10 cellular contexts compared by ENCODE assay signal in the genomic region with DNA sequence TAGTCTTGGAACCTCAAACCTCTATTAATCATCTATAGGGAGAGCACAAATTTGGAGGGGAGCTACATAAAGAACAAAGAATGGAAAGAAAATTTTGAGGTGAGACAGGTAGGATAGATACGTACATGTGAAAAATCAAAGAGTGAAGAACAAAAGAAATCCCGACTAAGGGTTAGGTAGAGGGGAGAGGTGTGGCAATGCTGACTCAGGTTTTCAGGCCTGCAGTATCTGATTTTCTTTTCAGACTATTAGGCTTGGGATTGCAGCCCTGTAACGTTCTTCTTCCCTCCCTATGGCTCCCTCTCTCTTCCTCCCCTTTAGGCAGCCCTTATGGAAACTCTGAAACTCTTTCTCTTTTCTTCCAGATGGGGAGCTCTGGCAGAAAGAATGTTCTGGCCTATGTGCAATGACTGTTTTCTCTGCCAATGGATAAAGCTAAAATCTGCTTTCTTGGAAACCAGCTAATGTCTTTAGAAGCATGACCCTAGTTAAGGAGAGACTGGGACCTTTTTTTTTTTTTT. TPM values are rescaled to one million over a fixed set of nuclear protein-coding genes. Genes with fewer than 3 reads are reported as not detected.
DNase-seq lines count a peak whose midpoint lies in the region; ATAC-seq and TF ChIP-seq lines count a peak whose summit lies in the region.
"Not testable (repeated sequence)": the region's sequence is repeated elsewhere in the genome, so short reads cannot be mapped to it uniquely, and the experiment has no call there.
"Had no signal": no experiment of that assay in that cellular context is flagged by ENCODE, and none has a peak within 500 bp of the region (broad histone marks: within the 10 kb centered on the region; RNA-seq: fewer than 3 reads in every experiment).

No MANE protein-coding gene starts in this region.

- not testable (repeated sequence) for H3K36me3 ChIP-seq in RWPE2 (ENCODE audit: low read depth); heart left ventricle; left lung

- TF ChIP-seq POLR2A in heart left ventricle (IDR thresholded peaks at IDR 0.05): not testable (repeated sequence)

- DNase-seq in AG10803 (ENCODE audit: low read depth): peak; percentile 23
- not testable (repeated sequence) for DNase-seq in RWPE2 (ENCODE audit: low spot score); heart left ventricle; left lung; sciatic nerve (ENCODE audit: low spot score)
- peak; percentile 36 for DNase-seq in epithelial cell of esophagus (ENCODE audit: low read depth)
- DNase-seq in fibroblast of peridontal ligament (ENCODE audit: extremely low read depth): peak; percentile 45

- not testable (repeated sequence) for H3K9me3 ChIP-seq in RWPE2 (ENCODE audit: severe bottlenecking); heart left ventricle; left lung

- 62 to 91% (median 78%) methylated on average over 2 to 3 of the region's 3 CpGs for WGBS in heart left ventricle, 4 donors

- peak overlapping the region; percentile 43 for H3K27ac ChIP-seq in RWPE2 (ENCODE audit: poor library complexity, severe bottlenecking)
- H3K27ac ChIP-seq in heart left ventricle, left lung: not testable (repeated sequence)

- not testable (repeated sequence) for H3K27me3 ChIP-seq in RWPE2 (ENCODE audit: insufficient read depth, poor library complexity, severe bottlenecking); heart left ventricle; left lung

- H3K4me3 ChIP-seq in AG10803 (ENCODE audit: low read length); RWPE2 (ENCODE audit: severe bottlenecking); epithelial cell of esophagus (ENCODE audit: low read length); heart left ventricle; left lung: not testable (repeated sequence)

- intact Hi-C loops in heart left ventricle (cut with DNase I); left lung (cut with DNase I); sciatic nerve (cut with DNase I): not testable (repeated sequence)

- ATAC-seq in RWPE2 (ENCODE audit: low read depth): not testable (repeated sequence)
- peak in 3 of 4 donors; percentile 48 to 62 (median 57) for ATAC-seq in heart left ventricle
- ATAC-seq in left lung: peak; percentile 24
- peak; percentile 72 for ATAC-seq in sciatic nerve

- TF ChIP-seq CTCF in AG10803 (conservative IDR thresholded peaks at IDR 0.05; ENCODE audit: low read length); RWPE2 (IDR thresholded peaks at IDR 0.05; ENCODE audit: poor library complexity, severe bottlenecking); epithelial cell of esophagus (IDR thresholded peaks at IDR 0.05; ENCODE audit: insufficient read depth, low read depth, low read length, missing control alignments); heart left ventricle (IDR thresholded peaks at IDR 0.05); left lung (IDR thresholded peaks at IDR 0.05): not testable (repeated sequence)

- H3K4me1 ChIP-seq in RWPE2 (ENCODE audit: insufficient read depth, poor library complexity, severe bottlenecking); heart left ventricle; left lung: not testable (repeated sequence)

RNA-seq across cellular contexts. Expression of gene MRPL45, which starts 12.3 kb away (rescaled TPM):
- total RNA-seq in heart left ventricle (10 to 100 TPM; 26.0 to 46.3 (median 35.1) TPM), left lung (10 to 100 TPM; 24.4 to 28.4 TPM), sciatic nerve (21.8 TPM)
- 10 to 100 TPM; 27.1 to 36.8 TPM for polyA plus RNA-seq in heart left ventricle

RNA-seq across cellular contexts. Expression of gene GPR179, which starts 59.0 kb away (rescaled TPM):
- under 1 TPM in 4 of 9 donors, not detected in 5; 0.04 to 0.25 (median 0.08) TPM for total RNA-seq in heart left ventricle
- polyA plus RNA-seq in heart left ventricle: under 1 TPM; 0.03 to 0.08 TPM
- under 1 TPM in 1 of 2 donors, not detected in 1; 0.50 TPM for total RNA-seq in left lung
- 0.22 TPM for total RNA-seq in sciatic nerve
- total RNA-seq: RPMI7951 had no signal
- polyA plus RNA-seq: CD14-positive monocyte; CD8-positive, alpha-beta memory T cell had no signal
